In the genomic region with DNA sequence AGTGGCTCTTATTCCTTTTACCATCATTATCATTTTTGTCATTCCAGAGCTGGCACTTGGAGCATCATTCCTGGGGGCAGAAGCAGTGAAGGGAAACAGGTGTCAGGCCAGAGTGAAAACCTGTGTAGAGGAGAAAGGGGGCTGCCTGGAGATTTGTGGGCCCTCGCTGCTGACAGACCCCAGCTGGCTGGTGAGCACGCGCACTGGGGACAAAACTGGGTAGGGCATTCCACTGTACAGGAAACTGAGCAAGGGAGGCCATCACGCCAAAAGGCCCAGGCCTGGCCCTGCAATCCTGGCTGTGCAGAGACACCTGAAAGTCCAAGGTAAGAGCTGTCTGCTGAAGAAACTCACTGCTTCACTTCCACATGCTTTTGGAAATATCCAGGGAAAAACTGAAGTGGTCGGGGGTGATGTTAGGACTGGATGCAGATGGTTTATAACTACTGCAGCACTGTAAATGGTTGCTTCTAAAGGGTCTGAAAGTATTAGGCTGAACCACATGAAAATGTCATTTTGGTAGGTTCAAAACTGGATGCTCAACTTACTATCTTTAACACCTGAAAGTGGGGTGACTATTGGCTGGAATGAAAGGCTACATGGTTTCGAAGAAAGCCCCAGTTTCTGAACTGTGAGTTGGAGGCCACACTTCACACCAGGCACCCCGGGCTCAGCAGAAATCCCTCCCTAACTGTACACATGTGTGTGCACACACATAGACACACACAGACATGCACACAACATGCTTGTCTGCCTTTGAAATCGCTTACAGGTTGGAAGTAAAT, we compare ENCODE assay signal across 12 cellular contexts.
A peak's percentile ranks its signal among the peaks of the same experiment; 100 is the strongest.
DNase-seq lines count a peak whose midpoint lies in the region; ATAC-seq and TF ChIP-seq lines count a peak whose summit lies in the region.
"Had no signal": no experiment of that assay in that cellular context is flagged by ENCODE, and none has a peak within 500 bp of the region (broad histone marks: within the 10 kb centered on the region; RNA-seq: fewer than 3 reads in every experiment).

No MANE protein-coding gene starts in this region.

- no peaks in the 10 kb centered on the region for H3K36me3 ChIP-seq in GM06990 (ENCODE audit: control insufficient read depth, insufficient read depth, low read length)
- no peaks in the 10 kb centered on the region for H3K36me3 ChIP-seq in KOPT-K1 (ENCODE audit: insufficient read depth, low read length)
- H3K36me3 ChIP-seq: heart left ventricle had no signal

- H3K27me3 ChIP-seq in GM06990 (replicated peaks; ENCODE audit: control insufficient read depth, insufficient read depth, low read length): no peaks in the 10 kb centered on the region
- H3K27me3 ChIP-seq: heart left ventricle had no signal

- H3K9me3 ChIP-seq in KOPT-K1 (ENCODE audit: insufficient read depth, low read length, poor library complexity, severe bottlenecking): no peaks in the 10 kb centered on the region
- H3K9me3 ChIP-seq: heart left ventricle had no signal

- DNase-seq in GM06990 (ENCODE audit: extremely low read depth, insufficient read length) (peak; percentile 40), DMS79 treated with DMSO at 0.1 percent for 48 hours (lab: John Stamatoyannopoulos, UW) (no peak), Kasumi-1 (lab: John Stamatoyannopoulos, UW) (no peak), kidney tubule cell (ENCODE audit: low spot score) (no peak)
- DNase-seq in activated CD4-positive, alpha-beta T cell treated with anti-CD3 and anti-CD28 coated beads for 4 hours: no peak
- DNase-seq: effector memory CD4-positive, alpha-beta T cell; EL; heart left ventricle; NCI-H446 had no signal

- H3K27ac ChIP-seq in KOPT-K1 (ENCODE audit: low read depth, low read length, poor library complexity, severe bottlenecking): peak overlapping the region; percentile 9
- H3K27ac ChIP-seq: heart left ventricle had no signal

- ATAC-seq in GM19324 (IDR thresholded peaks at IDR 0.05; ENCODE audit: low FRiP score, unreplicated experiment) (peak; percentile 47), HG02623 (IDR thresholded peaks at IDR 0.05; ENCODE audit: unreplicated experiment) (peak; percentile 56)
- ATAC-seq: heart left ventricle had no signal

- H3K4me3 ChIP-seq in GM06990 (replicated peaks; ENCODE audit: low read depth, low read length): no peak overlapping the region
- H3K4me3 ChIP-seq: heart left ventricle had no signal

- no peak for TF ChIP-seq CTCF in GM06990 (IDR thresholded peaks at IDR 0.05; ENCODE audit: insufficient read depth, low read length, poor library complexity, severe bottlenecking)
